ENCODE assay signal across 8 cellular contexts in genomic region chr6:168355716-168356522, GRCh38. TPM values are rescaled to one million over a fixed set of nuclear protein-coding genes. Genes with fewer than 3 reads are reported as not detected.
DNase-seq lines count a peak whose midpoint lies in the region; ATAC-seq lines count a peak whose summit lies in the region.

No MANE protein-coding gene starts in this region.

- DNase-seq in DMS153 treated with DMSO at 0.1 percent for 48 hours (lab: John Stamatoyannopoulos, UW; ENCODE audit: unreplicated experiment), result peak; percentile 23
- DNase-seq in MG63, result peak; percentile 72
- peak; percentile 60 for DNase-seq in astrocyte of the hippocampus (ENCODE audit: low read depth, low spot score)
- DNase-seq in kidney tubule cell (ENCODE audit: low spot score), result peak; percentile 54
- DNase-seq in SKM-1 treated with dmso at 0.1 percent for 144 hours (lab: John Stamatoyannopoulos, UW; ENCODE audit: unreplicated experiment), result no peak

- no peak for ATAC-seq in GM18867 (IDR thresholded peaks at IDR 0.05; ENCODE audit: unreplicated experiment)
- no peak for ATAC-seq in GM18861 (IDR thresholded peaks at IDR 0.05; ENCODE audit: unreplicated experiment)

- H3K27me3 ChIP-seq in MG63 (no peaks in the 10 kb centered on the region), stomach smooth muscle (ENCODE audit: control insufficient read depth in 1 of 2, insufficient read depth in 2 of 2, low read length in 2 of 2) (no peaks in the 10 kb centered on the region)

- no peak overlapping the region for H3K27ac ChIP-seq in stomach smooth muscle (ENCODE audit: low read length)

- no peaks in the 10 kb centered on the region for H3K36me3 ChIP-seq in MG63
- no peaks in the 10 kb centered on the region for H3K36me3 ChIP-seq in stomach smooth muscle (ENCODE audit: control insufficient read depth in 2 of 2, insufficient read depth in 2 of 2, low read length in 2 of 2)

- H3K4me3 ChIP-seq in MG63 (no peak overlapping the region), stomach smooth muscle (ENCODE audit: low read length in 2 of 2) (peak overlapping the region; percentile 36 to 47)

- H3K9me3 ChIP-seq in MG63 (peaks cover 14% of the 10 kb centered on the region), stomach smooth muscle (ENCODE audit: control insufficient read depth in 2 of 2, low read length in 2 of 2) (peaks cover 0 to 3% of the 10 kb centered on the region in 2 donors)

- peaks cover 3% of the 10 kb centered on the region for H3K4me1 ChIP-seq in stomach smooth muscle (ENCODE audit: control insufficient read depth, insufficient read depth, low read length)

- H3K9ac ChIP-seq in stomach smooth muscle (ENCODE audit: low read length in 2 of 2), result no peak overlapping the region

RNA-seq across cellular contexts. Expression of gene DACT2, which starts 36.3 kb away (rescaled TPM):
- total RNA-seq in MG63 (2014; rRNA removed; shearing (Covaris generic); ENCODE audit: low replicate concordance), result not detected in 2 replicates
